Comparison of ENCODE assay signal across 9 cellular contexts in the genomic region with DNA sequence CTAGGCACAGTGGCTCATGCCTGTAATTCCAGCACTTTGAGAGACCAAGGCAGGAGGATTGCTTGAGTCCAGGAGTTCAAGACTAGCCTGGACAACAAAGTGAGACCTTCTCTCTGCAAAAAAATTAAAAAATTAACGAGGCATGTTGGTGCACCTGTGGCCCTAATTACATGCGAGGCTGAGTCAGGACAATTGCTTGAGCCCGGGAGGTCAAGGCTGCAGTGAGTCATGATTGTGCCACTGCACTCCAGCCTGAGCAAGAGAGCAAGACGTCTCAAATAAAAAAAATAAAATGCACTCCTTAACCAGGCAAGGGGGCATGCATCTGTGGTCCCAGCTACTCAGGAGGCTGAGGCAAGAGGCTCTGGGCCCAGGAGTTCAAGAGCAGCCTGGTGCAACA. TPM values are rescaled to one million over a fixed set of nuclear protein-coding genes. Genes with fewer than 3 reads are reported as not detected.
DNase-seq lines count a peak whose midpoint lies in the region; FAIRE-seq and TF ChIP-seq lines count a peak whose summit lies in the region.
"Not testable (repeated sequence)": the region's sequence is repeated elsewhere in the genome, so short reads cannot be mapped to it uniquely, and the experiment has no call there.
"Had no signal": no experiment of that assay in that cellular context is flagged by ENCODE, and none has a peak within 500 bp of the region (broad histone marks: within the 10 kb centered on the region; RNA-seq: fewer than 3 reads in every experiment).

No MANE protein-coding gene starts in this region.

- H3K4me3 ChIP-seq in thyroid gland (replicated peaks in 1 of 3): not testable (repeated sequence)

- peak; percentile 79 for FAIRE-seq in RCC 7860 (lab: Jason Lieb, UNC)

- WGBS in thyroid gland, 2 donors: 60 to 61% methylated on average over 4 of the region's 4 CpGs

- H3K4me1 ChIP-seq in thyroid gland: peaks cover 60 to 74% of the 10 kb centered on the region in 2 donors

- not testable (repeated sequence) for TF ChIP-seq POLR2A in thyroid gland (IDR thresholded peaks at IDR 0.05)

- H3K36me3 ChIP-seq in thyroid gland: not testable (repeated sequence)

- not testable (repeated sequence) for H3K27me3 ChIP-seq in thyroid gland

- TF ChIP-seq EP300 in Ishikawa (IDR thresholded peaks at IDR 0.05; ENCODE audit: borderline replicate concordance): peak; percentile 89

- DNase-seq in ELR (ENCODE audit: low read depth): peak; percentile 64
- DNase-seq in NCI-H146 (lab: John Stamatoyannopoulos, UW): peak; percentile 51
- DNase-seq in RCC 7860 (ENCODE audit: low spot score): peak; percentile 36
- DNase-seq in amniotic epithelial cell (ENCODE audit: low read depth): peak; percentile 22
- DNase-seq in dermis blood vessel endothelial cell: peak; percentile 36
- DNase-seq in glomerular visceral epithelial cell (ENCODE audit: extremely low spot score): peak; percentile 72
- peak; percentile 33 to 38 for DNase-seq in thyroid gland

- TF ChIP-seq CTCF in thyroid gland (IDR thresholded peaks at IDR 0.05): not testable (repeated sequence)

- intact Hi-C loops in thyroid gland (cut with DNase I): not testable (repeated sequence)

- H3K27ac ChIP-seq in thyroid gland: peak overlapping the region; percentile 34 to 96 (median 95)

- TF ChIP-seq RAD21 in Ishikawa (IDR thresholded peaks at IDR 0.05; ENCODE audit: low read depth): not testable (repeated sequence)

- not testable (repeated sequence) for H3K9me3 ChIP-seq in thyroid gland

TF ChIP-seq in Ishikawa, 13 proteins besides CTCF, POLR2A, EP300 and RAD21:
- TF ChIP-seq MAX (IDR thresholded peaks at IDR 0.05) (peak; percentile 66), CEBPB (IDR thresholded peaks at IDR 0.05) (peak; percentile 81), TCF12 (IDR thresholded peaks at IDR 0.05; ENCODE audit: low read depth) (peak; percentile 98), TEAD4 (IDR thresholded peaks at IDR 0.05) (peak; percentile 74), NFIC (IDR thresholded peaks at IDR 0.05) (peak; percentile 74), FOXM1 (IDR thresholded peaks at IDR 0.05; ENCODE audit: borderline replicate concordance, low read depth) (peak; percentile 22; the same call in 1 of the 2 replicates), YY1 (IDR thresholded peaks at IDR 0.05; ENCODE audit: low read depth) (0 out of 2 replicates have a peak, but pooled peaks have one; percentile 24)
- TF ChIP-seq, protein P1, sequence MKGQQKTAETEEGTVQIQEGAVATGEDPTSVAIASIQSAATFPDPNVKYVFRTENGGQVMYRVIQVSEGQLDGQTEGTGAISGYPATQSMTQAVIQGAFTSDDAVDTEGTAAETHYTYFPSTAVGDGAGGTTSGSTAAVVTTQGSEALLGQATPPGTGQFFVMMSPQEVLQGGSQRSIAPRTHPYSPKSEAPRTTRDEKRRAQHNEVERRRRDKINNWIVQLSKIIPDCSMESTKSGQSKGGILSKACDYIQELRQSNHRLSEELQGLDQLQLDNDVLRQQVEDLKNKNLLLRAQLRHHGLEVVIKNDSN (IDR thresholded peaks at IDR 0.05): peak; percentile 15; the same call in 1 of the 2 replicates

RNA-seq across cellular contexts. Expression of gene IPCEF1, which starts 53.0 kb away (rescaled TPM):
- total RNA-seq in dermis blood vessel endothelial cell: 2.2 and 2.3 TPM in 2 replicates
- 10 to 100 TPM; 34.4 to 86.4 (median 73.6) TPM for total RNA-seq in thyroid gland
- total RNA-seq: G401 had no signal

Comparison
In these comparisons a context has a peak if more than half of its experiments do, and no peak if none do; other contexts are left out.
1. DNase-seq: peak in every context shown above with its lines; median percentile 72 in glomerular visceral epithelial cell; 64 in ELR; 51 in NCI-H146; 36 in RCC 7860; 36 in dermis blood vessel endothelial cell; 36 in thyroid gland; 22 in amniotic epithelial cell.
2. RNA of gene IPCEF1, which starts 53.0 kb away (total RNA-seq): 34.4 to 86.4 TPM in thyroid gland; 2.2 to 2.3 TPM in dermis blood vessel endothelial cell; every median in the first group is over 10 times any median in the second.